1 cellular context compared by ENCODE assay signal in the genomic region with DNA sequence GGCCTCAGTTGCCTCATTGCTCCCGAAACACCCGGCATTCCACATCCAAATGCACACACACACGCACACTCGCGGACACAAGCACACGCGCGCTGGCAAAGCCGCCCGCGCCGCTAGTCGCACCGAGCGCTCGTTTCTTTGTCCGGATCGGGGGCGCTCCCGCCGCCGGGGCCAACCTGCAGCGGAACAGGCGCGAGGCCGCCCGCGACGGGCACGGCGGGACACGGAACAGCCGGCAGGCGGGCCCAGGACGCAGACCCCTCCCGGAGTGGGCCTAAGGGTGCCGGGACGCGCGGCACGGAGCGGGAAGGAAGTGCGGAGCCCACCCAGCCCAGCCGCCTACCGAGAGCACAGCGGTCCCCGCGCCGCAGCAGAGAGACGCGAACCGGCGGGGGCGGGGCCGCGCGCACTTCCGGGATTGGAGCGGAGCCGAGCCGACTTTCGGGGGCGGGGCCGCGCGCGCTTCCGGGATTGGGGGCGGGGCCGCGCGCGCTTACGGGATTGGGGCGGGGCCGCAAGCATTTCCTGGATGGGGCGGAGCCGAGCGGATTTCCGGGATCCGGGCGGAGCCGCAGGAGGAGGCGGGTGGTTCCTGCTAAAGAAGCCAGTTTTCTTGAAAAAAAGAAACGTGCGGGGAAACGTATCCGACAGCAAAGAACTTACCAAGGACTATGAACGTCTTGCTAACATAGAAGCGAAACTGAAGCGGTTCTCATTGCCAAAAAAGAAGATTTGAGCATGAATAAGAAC.
TF ChIP-seq lines count a peak whose summit lies in the region.

A gene (minus strand): TSS at position 396 of the 750 bp plus-strand sequence. CDS start 1,498 bp downstream, outside the sequence.

TF ChIP-seq in GM12878, 131 proteins besides CTCF, POLR2A, EP300 and RAD21 (continued from another document and continues in another):
- TF ChIP-seq, protein P1, sequence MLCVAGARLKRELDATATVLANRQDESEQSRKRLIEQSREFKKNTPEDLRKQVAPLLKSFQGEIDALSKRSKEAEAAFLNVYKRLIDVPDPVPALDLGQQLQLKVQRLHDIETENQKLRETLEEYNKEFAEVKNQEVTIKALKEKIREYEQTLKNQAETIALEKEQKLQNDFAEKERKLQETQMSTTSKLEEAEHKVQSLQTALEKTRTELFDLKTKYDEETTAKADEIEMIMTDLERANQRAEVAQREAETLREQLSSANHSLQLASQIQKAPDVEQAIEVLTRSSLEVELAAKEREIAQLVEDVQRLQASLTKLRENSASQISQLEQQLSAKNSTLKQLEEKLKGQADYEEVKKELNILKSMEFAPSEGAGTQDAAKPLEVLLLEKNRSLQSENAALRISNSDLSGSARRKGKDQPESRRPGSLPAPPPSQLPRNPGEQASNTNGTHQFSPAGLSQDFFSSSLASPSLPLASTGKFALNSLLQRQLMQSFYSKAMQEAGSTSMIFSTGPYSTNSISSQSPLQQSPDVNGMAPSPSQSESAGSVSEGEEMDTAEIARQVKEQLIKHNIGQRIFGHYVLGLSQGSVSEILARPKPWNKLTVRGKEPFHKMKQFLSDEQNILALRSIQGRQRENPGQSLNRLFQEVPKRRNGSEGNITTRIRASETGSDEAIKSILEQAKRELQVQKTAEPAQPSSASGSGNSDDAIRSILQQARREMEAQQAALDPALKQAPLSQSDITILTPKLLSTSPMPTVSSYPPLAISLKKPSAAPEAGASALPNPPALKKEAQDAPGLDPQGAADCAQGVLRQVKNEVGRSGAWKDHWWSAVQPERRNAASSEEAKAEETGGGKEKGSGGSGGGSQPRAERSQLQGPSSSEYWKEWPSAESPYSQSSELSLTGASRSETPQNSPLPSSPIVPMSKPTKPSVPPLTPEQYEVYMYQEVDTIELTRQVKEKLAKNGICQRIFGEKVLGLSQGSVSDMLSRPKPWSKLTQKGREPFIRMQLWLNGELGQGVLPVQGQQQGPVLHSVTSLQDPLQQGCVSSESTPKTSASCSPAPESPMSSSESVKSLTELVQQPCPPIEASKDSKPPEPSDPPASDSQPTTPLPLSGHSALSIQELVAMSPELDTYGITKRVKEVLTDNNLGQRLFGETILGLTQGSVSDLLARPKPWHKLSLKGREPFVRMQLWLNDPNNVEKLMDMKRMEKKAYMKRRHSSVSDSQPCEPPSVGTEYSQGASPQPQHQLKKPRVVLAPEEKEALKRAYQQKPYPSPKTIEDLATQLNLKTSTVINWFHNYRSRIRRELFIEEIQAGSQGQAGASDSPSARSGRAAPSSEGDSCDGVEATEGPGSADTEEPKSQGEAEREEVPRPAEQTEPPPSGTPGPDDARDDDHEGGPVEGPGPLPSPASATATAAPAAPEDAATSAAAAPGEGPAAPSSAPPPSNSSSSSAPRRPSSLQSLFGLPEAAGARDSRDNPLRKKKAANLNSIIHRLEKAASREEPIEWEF (IDR thresholded peaks at IDR 0.05; ENCODE audit: insufficient replicate concordance, low read depth, low read length), result no peak
- TF ChIP-seq SMAD1 (IDR thresholded peaks at IDR 0.05; ENCODE audit: low read depth, partially characterized antibody), result no peak
- no peak for TF ChIP-seq FOS (IDR thresholded peaks at IDR 0.05; ENCODE audit: borderline replicate concordance, extremely low read depth, insufficient read length)
- no peak for TF ChIP-seq NR2C1 (IDR thresholded peaks at IDR 0.05)
- no peak for TF ChIP-seq NBN (IDR thresholded peaks at IDR 0.05)
- TF ChIP-seq ETV6 (conservative IDR thresholded peaks at IDR 0.05 in 1 of 2, IDR thresholded peaks at IDR 0.05 in 1 of 2; ENCODE audit: borderline replicate concordance in 1 of 2, low read depth in 1 of 2), result peak in 1 of 2 experiments; percentile 61; a peak in 1 of 4 replicates
- TF ChIP-seq ZNF217 (IDR thresholded peaks at IDR 0.05), result peak; percentile 58; the same call in 1 of the 2 replicates
- TF ChIP-seq CBFB (IDR thresholded peaks at IDR 0.05; ENCODE audit: low read depth), result no peak
- TF ChIP-seq CBX5 (IDR thresholded peaks at IDR 0.05; ENCODE audit: low read depth), result no peak
- TF ChIP-seq NR2C2 (IDR thresholded peaks at IDR 0.05; ENCODE audit: borderline replicate concordance, control insufficient read depth, insufficient read length, low read depth), result no peak
- peak; percentile 87 for TF ChIP-seq POLR2AphosphoS5 (IDR thresholded peaks at IDR 0.05; ENCODE audit: low read length)
- no peak for TF ChIP-seq TARDBP (IDR thresholded peaks at IDR 0.05; ENCODE audit: borderline replicate concordance)
- TF ChIP-seq, protein P2, sequence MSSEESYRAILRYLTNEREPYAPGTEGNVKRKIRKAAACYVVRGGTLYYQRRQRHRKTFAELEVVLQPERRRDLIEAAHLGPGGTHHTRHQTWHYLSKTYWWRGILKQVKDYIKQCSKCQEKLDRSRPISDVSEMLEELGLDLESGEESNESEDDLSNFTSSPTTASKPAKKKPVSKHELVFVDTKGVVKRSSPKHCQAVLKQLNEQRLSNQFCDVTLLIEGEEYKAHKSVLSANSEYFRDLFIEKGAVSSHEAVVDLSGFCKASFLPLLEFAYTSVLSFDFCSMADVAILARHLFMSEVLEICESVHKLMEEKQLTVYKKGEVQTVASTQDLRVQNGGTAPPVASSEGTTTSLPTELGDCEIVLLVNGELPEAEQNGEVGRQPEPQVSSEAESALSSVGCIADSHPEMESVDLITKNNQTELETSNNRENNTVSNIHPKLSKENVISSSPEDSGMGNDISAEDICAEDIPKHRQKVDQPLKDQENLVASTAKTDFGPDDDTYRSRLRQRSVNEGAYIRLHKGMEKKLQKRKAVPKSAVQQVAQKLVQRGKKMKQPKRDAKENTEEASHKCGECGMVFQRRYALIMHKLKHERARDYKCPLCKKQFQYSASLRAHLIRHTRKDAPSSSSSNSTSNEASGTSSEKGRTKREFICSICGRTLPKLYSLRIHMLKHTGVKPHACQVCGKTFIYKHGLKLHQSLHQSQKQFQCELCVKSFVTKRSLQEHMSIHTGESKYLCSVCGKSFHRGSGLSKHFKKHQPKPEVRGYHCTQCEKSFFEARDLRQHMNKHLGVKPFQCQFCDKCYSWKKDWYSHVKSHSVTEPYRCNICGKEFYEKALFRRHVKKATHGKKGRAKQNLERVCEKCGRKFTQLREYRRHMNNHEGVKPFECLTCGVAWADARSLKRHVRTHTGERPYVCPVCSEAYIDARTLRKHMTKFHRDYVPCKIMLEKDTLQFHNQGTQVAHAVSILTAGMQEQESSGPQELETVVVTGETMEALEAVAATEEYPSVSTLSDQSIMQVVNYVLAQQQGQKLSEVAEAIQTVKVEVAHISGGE (CRISPR knock-in tag; IDR thresholded peaks at IDR 0.05), result no peak
- TF ChIP-seq IKZF1 (conservative IDR thresholded peaks at IDR 0.05), result peak; percentile 85
- TF ChIP-seq, protein P3, sequence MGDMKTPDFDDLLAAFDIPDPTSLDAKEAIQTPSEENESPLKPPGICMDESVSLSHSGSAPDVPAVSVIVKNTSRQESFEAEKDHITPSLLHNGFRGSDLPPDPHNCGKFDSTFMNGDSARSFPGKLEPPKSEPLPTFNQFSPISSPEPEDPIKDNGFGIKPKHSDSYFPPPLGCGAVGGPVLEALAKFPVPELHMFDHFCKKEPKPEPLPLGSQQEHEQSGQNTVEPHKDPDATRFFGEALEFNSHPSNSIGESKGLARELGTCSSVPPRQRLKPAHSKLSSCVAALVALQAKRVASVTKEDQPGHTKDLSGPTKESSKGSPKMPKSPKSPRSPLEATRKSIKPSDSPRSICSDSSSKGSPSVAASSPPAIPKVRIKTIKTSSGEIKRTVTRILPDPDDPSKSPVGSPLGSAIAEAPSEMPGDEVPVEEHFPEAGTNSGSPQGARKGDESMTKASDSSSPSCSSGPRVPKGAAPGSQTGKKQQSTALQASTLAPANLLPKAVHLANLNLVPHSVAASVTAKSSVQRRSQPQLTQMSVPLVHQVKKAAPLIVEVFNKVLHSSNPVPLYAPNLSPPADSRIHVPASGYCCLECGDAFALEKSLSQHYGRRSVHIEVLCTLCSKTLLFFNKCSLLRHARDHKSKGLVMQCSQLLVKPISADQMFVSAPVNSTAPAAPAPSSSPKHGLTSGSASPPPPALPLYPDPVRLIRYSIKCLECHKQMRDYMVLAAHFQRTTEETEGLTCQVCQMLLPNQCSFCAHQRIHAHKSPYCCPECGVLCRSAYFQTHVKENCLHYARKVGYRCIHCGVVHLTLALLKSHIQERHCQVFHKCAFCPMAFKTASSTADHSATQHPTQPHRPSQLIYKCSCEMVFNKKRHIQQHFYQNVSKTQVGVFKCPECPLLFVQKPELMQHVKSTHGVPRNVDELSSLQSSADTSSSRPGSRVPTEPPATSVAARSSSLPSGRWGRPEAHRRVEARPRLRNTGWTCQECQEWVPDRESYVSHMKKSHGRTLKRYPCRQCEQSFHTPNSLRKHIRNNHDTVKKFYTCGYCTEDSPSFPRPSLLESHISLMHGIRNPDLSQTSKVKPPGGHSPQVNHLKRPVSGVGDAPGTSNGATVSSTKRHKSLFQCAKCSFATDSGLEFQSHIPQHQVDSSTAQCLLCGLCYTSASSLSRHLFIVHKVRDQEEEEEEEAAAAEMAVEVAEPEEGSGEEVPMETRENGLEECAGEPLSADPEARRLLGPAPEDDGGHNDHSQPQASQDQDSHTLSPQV (IDR thresholded peaks at IDR 0.05), result no peak; the same call in 1 of the 2 replicates
- TF ChIP-seq, protein P4, sequence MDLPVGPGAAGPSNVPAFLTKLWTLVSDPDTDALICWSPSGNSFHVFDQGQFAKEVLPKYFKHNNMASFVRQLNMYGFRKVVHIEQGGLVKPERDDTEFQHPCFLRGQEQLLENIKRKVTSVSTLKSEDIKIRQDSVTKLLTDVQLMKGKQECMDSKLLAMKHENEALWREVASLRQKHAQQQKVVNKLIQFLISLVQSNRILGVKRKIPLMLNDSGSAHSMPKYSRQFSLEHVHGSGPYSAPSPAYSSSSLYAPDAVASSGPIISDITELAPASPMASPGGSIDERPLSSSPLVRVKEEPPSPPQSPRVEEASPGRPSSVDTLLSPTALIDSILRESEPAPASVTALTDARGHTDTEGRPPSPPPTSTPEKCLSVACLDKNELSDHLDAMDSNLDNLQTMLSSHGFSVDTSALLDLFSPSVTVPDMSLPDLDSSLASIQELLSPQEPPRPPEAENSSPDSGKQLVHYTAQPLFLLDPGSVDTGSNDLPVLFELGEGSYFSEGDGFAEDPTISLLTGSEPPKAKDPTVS (IDR thresholded peaks at IDR 0.05; ENCODE audit: low read depth, low read length), result no peak
- TF ChIP-seq CREM (IDR thresholded peaks at IDR 0.05; ENCODE audit: low read depth), result peak; percentile 32; the same call in 1 of the 2 replicates
- TF ChIP-seq, protein P5, sequence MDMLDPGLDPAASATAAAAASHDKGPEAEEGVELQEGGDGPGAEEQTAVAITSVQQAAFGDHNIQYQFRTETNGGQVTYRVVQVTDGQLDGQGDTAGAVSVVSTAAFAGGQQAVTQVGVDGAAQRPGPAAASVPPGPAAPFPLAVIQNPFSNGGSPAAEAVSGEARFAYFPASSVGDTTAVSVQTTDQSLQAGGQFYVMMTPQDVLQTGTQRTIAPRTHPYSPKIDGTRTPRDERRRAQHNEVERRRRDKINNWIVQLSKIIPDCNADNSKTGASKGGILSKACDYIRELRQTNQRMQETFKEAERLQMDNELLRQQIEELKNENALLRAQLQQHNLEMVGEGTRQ (IDR thresholded peaks at IDR 0.05; ENCODE audit: borderline replicate concordance, low read depth, low read length), result no peak
- peak; percentile 31 for TF ChIP-seq RUNX3 (IDR thresholded peaks at IDR 0.05; ENCODE audit: low read length)
- TF ChIP-seq CHD4 (IDR thresholded peaks at IDR 0.05), result no peak
- no peak for TF ChIP-seq ZNF274 (IDR thresholded peaks at IDR 0.05; ENCODE audit: insufficient read depth, insufficient read length)
- peak; percentile 63 to 69; a peak in 3 of 4 replicates for TF ChIP-seq BHLHE40 (IDR thresholded peaks at IDR 0.05; ENCODE audit: borderline replicate concordance in 1 of 2, low read depth in 2 of 2, low read length in 1 of 2)
- TF ChIP-seq, protein P6, sequence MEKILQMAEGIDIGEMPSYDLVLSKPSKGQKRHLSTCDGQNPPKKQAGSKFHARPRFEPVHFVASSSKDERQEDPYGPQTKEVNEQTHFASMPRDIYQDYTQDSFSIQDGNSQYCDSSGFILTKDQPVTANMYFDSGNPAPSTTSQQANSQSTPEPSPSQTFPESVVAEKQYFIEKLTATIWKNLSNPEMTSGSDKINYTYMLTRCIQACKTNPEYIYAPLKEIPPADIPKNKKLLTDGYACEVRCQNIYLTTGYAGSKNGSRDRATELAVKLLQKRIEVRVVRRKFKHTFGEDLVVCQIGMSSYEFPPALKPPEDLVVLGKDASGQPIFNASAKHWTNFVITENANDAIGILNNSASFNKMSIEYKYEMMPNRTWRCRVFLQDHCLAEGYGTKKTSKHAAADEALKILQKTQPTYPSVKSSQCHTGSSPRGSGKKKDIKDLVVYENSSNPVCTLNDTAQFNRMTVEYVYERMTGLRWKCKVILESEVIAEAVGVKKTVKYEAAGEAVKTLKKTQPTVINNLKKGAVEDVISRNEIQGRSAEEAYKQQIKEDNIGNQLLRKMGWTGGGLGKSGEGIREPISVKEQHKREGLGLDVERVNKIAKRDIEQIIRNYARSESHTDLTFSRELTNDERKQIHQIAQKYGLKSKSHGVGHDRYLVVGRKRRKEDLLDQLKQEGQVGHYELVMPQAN (conservative IDR thresholded peaks at IDR 0.05), result peak; percentile 95
- TF ChIP-seq JUNB (IDR thresholded peaks at IDR 0.05), result no peak
- no peak for TF ChIP-seq FOXK2 (IDR thresholded peaks at IDR 0.05)
- no peak for TF ChIP-seq CEBPB (IDR thresholded peaks at IDR 0.05; ENCODE audit: borderline replicate concordance in 1 of 2, low read depth in 2 of 2, low read length in 2 of 2)
- TF ChIP-seq SRF (IDR thresholded peaks at IDR 0.05; ENCODE audit: low read depth in 2 of 2, low read length in 2 of 2), result 0 out of 4 replicates have a peak, but pooled peaks of 1 of the 2 experiments have one; percentile 39
- TF ChIP-seq TAF1 (IDR thresholded peaks at IDR 0.05; ENCODE audit: borderline replicate concordance, low read depth, low read length), result peak; percentile 91; the same call in 1 of the 2 replicates
- TF ChIP-seq, protein P7, sequence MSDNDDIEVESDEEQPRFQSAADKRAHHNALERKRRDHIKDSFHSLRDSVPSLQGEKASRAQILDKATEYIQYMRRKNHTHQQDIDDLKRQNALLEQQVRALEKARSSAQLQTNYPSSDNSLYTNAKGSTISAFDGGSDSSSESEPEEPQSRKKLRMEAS (IDR thresholded peaks at IDR 0.05; ENCODE audit: low read depth, low read length), result peak; percentile 66; the same call in 1 of the 2 replicates
- TF ChIP-seq EZH2 (IDR thresholded peaks at IDR 0.05; ENCODE audit: borderline replicate concordance, control insufficient read depth, low read depth, low read length), result no peak
- TF ChIP-seq, protein P8, sequence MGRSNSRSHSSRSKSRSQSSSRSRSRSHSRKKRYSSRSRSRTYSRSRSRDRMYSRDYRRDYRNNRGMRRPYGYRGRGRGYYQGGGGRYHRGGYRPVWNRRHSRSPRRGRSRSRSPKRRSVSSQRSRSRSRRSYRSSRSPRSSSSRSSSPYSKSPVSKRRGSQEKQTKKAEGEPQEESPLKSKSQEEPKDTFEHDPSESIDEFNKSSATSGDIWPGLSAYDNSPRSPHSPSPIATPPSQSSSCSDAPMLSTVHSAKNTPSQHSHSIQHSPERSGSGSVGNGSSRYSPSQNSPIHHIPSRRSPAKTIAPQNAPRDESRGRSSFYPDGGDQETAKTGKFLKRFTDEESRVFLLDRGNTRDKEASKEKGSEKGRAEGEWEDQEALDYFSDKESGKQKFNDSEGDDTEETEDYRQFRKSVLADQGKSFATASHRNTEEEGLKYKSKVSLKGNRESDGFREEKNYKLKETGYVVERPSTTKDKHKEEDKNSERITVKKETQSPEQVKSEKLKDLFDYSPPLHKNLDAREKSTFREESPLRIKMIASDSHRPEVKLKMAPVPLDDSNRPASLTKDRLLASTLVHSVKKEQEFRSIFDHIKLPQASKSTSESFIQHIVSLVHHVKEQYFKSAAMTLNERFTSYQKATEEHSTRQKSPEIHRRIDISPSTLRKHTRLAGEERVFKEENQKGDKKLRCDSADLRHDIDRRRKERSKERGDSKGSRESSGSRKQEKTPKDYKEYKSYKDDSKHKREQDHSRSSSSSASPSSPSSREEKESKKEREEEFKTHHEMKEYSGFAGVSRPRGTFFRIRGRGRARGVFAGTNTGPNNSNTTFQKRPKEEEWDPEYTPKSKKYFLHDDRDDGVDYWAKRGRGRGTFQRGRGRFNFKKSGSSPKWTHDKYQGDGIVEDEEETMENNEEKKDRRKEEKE (IDR thresholded peaks at IDR 0.05), result 0 out of 2 replicates have a peak, but pooled peaks have one; percentile 47
- TF ChIP-seq BCL11A (IDR thresholded peaks at IDR 0.05; ENCODE audit: low read depth, low read length), result no peak
